1 cellular context compared by ENCODE assay signal in genomic region chr2:30165050-30165520, GRCh38.
TF ChIP-seq lines count a peak whose summit lies in the region.

No MANE protein-coding gene starts in this region.

TF ChIP-seq in HepG2, 621 proteins besides CTCF, POLR2A, EP300 and RAD21 (continued from another document and continues in another):
- TF ChIP-seq, protein P1, sequence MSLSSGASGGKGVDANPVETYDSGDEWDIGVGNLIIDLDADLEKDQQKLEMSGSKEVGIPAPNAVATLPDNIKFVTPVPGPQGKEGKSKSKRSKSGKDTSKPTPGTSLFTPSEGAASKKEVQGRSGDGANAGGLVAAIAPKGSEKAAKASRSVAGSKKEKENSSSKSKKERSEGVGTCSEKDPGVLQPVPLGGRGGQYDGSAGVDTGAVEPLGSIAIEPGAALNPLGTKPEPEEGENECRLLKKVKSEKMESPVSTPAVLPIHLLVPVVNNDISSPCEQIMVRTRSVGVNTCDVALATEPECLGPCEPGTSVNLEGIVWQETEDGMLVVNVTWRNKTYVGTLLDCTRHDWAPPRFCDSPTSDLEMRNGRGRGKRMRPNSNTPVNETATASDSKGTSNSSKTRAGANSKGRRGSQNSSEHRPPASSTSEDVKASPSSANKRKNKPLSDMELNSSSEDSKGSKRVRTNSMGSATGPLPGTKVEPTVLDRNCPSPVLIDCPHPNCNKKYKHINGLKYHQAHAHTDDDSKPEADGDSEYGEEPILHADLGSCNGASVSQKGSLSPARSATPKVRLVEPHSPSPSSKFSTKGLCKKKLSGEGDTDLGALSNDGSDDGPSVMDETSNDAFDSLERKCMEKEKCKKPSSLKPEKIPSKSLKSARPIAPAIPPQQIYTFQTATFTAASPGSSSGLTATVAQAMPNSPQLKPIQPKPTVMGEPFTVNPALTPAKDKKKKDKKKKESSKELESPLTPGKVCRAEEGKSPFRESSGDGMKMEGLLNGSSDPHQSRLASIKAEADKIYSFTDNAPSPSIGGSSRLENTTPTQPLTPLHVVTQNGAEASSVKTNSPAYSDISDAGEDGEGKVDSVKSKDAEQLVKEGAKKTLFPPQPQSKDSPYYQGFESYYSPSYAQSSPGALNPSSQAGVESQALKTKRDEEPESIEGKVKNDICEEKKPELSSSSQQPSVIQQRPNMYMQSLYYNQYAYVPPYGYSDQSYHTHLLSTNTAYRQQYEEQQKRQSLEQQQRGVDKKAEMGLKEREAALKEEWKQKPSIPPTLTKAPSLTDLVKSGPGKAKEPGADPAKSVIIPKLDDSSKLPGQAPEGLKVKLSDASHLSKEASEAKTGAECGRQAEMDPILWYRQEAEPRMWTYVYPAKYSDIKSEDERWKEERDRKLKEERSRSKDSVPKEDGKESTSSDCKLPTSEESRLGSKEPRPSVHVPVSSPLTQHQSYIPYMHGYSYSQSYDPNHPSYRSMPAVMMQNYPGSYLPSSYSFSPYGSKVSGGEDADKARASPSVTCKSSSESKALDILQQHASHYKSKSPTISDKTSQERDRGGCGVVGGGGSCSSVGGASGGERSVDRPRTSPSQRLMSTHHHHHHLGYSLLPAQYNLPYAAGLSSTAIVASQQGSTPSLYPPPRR (CRISPR knock-in tag; IDR thresholded peaks at IDR 0.05; ENCODE audit: borderline replicate concordance) = no peak
- TF ChIP-seq ZNF644 (CRISPR knock-in tag; IDR thresholded peaks at IDR 0.05; ENCODE audit: low read depth) (peak; percentile 66), PAX8 (CRISPR knock-in tag; IDR thresholded peaks at IDR 0.05; ENCODE audit: borderline replicate concordance) (no peak), ZBTB2 (CRISPR knock-in tag; IDR thresholded peaks at IDR 0.05; ENCODE audit: low read depth) (no peak), ZNF569 (CRISPR knock-in tag; IDR thresholded peaks at IDR 0.05; ENCODE audit: borderline replicate concordance) (no peak), ZNF382 (CRISPR knock-in tag; IDR thresholded peaks at IDR 0.05; ENCODE audit: borderline replicate concordance) (no peak), IRF2 (CRISPR knock-in tag; IDR thresholded peaks at IDR 0.05) (0 out of 2 replicates have a peak, but pooled peaks have one; percentile 39), ZSCAN12 (CRISPR knock-in tag; IDR thresholded peaks at IDR 0.05) (no peak), SMC3 (IDR thresholded peaks at IDR 0.05; ENCODE audit: low read length) (peak; percentile 86), ZNF513 (CRISPR knock-in tag; conservative IDR thresholded peaks at IDR 0.05) (no peak), ZNF263 (CRISPR knock-in tag; IDR thresholded peaks at IDR 0.05) (no peak), ZNF703 (CRISPR knock-in tag; IDR thresholded peaks at IDR 0.05; ENCODE audit: borderline replicate concordance) (no peak), IRF1 (CRISPR knock-in tag; IDR thresholded peaks at IDR 0.05; ENCODE audit: low read depth) (no peak), SNAPC2 (CRISPR knock-in tag; IDR thresholded peaks at IDR 0.05) (no peak), NONO (IDR thresholded peaks at IDR 0.05) (no peak), NONO (CRISPR knock-in tag; conservative IDR thresholded peaks at IDR 0.05) (no peak), ZNF619 (CRISPR knock-in tag; IDR thresholded peaks at IDR 0.05) (no peak), ZFP82 (CRISPR knock-in tag; IDR thresholded peaks at IDR 0.05; ENCODE audit: borderline replicate concordance) (no peak), RFXAP (CRISPR knock-in tag; IDR thresholded peaks at IDR 0.05; ENCODE audit: borderline replicate concordance) (0 out of 2 replicates have a peak, but pooled peaks have one; percentile 32), ZNF713 (CRISPR knock-in tag; IDR thresholded peaks at IDR 0.05) (no peak), ZSCAN31 (CRISPR knock-in tag; IDR thresholded peaks at IDR 0.05; ENCODE audit: low read depth) (no peak), HINFP (CRISPR knock-in tag; IDR thresholded peaks at IDR 0.05; ENCODE audit: low read depth) (no peak), ZNF720 (CRISPR knock-in tag; IDR thresholded peaks at IDR 0.05) (no peak), GATAD2A (CRISPR knock-in tag; IDR thresholded peaks at IDR 0.05) (0 out of 2 replicates have a peak, but pooled peaks have one; percentile 30), ATF4 (CRISPR knock-in tag; IDR thresholded peaks at IDR 0.05) (peak in 1 of 2 experiments; percentile 94; a peak in 2 of 4 replicates), SAP130 (CRISPR knock-in tag; IDR thresholded peaks at IDR 0.05; ENCODE audit: low read depth) (peak; percentile 34; the same call in 1 of the 2 replicates), LCORL (IDR thresholded peaks at IDR 0.05) (no peak), LCORL (CRISPR knock-in tag; IDR thresholded peaks at IDR 0.05) (peak; percentile 52; the same call in 1 of the 2 replicates), MED8 (CRISPR knock-in tag; IDR thresholded peaks at IDR 0.05; ENCODE audit: insufficient replicate concordance) (no peak), NFATC3 (CRISPR knock-in tag; IDR thresholded peaks at IDR 0.05) (no peak), RFX5 (IDR thresholded peaks at IDR 0.05; ENCODE audit: low read depth, low read length) (no peak)
- TF ChIP-seq, protein P2, sequence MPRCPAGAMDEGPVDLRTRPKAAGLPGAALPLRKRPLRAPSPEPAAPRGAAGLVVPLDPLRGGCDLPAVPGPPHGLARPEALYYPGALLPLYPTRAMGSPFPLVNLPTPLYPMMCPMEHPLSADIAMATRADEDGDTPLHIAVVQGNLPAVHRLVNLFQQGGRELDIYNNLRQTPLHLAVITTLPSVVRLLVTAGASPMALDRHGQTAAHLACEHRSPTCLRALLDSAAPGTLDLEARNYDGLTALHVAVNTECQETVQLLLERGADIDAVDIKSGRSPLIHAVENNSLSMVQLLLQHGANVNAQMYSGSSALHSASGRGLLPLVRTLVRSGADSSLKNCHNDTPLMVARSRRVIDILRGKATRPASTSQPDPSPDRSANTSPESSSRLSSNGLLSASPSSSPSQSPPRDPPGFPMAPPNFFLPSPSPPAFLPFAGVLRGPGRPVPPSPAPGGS (CRISPR knock-in tag; IDR thresholded peaks at IDR 0.05) = no peak
- TF ChIP-seq, protein P3, sequence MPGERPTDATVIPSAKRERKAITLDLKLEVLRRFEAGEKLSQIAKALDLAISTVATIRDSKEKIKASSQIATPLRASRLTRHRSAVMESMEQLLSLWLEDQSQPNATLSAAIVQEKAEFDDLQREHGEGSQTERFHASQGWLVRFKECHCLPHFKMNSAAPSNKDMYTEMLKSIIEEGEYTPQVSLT (CRISPR knock-in tag; IDR thresholded peaks at IDR 0.05; ENCODE audit: borderline replicate concordance, low read depth) = no peak
- TF ChIP-seq, protein P4, sequence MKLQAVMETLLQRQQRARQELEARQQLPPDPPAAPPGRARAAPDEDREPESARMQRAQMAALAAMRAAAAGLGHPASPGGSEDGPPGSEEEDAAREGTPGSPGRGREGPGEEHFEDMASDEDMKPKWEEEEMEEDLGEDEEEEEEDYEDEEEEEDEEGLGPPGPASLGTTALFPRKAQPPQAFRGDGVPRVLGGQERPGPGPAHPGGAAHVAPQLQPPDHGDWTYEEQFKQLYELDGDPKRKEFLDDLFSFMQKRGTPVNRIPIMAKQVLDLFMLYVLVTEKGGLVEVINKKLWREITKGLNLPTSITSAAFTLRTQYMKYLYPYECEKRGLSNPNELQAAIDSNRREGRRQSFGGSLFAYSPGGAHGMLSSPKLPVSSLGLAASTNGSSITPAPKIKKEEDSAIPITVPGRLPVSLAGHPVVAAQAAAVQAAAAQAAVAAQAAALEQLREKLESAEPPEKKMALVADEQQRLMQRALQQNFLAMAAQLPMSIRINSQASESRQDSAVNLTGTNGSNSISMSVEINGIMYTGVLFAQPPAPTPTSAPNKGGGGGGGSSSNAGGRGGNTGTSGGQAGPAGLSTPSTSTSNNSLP (IDR thresholded peaks at IDR 0.05; ENCODE audit: low read depth, low read length) = peak; percentile 79
- TF ChIP-seq, protein P5, sequence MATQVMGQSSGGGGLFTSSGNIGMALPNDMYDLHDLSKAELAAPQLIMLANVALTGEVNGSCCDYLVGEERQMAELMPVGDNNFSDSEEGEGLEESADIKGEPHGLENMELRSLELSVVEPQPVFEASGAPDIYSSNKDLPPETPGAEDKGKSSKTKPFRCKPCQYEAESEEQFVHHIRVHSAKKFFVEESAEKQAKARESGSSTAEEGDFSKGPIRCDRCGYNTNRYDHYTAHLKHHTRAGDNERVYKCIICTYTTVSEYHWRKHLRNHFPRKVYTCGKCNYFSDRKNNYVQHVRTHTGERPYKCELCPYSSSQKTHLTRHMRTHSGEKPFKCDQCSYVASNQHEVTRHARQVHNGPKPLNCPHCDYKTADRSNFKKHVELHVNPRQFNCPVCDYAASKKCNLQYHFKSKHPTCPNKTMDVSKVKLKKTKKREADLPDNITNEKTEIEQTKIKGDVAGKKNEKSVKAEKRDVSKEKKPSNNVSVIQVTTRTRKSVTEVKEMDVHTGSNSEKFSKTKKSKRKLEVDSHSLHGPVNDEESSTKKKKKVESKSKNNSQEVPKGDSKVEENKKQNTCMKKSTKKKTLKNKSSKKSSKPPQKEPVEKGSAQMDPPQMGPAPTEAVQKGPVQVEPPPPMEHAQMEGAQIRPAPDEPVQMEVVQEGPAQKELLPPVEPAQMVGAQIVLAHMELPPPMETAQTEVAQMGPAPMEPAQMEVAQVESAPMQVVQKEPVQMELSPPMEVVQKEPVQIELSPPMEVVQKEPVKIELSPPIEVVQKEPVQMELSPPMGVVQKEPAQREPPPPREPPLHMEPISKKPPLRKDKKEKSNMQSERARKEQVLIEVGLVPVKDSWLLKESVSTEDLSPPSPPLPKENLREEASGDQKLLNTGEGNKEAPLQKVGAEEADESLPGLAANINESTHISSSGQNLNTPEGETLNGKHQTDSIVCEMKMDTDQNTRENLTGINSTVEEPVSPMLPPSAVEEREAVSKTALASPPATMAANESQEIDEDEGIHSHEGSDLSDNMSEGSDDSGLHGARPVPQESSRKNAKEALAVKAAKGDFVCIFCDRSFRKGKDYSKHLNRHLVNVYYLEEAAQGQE (IDR thresholded peaks at IDR 0.05; ENCODE audit: borderline replicate concordance in 1 of 2, low read depth in 1 of 2, low read length in 2 of 2) = no peak
- TF ChIP-seq, protein P6, sequence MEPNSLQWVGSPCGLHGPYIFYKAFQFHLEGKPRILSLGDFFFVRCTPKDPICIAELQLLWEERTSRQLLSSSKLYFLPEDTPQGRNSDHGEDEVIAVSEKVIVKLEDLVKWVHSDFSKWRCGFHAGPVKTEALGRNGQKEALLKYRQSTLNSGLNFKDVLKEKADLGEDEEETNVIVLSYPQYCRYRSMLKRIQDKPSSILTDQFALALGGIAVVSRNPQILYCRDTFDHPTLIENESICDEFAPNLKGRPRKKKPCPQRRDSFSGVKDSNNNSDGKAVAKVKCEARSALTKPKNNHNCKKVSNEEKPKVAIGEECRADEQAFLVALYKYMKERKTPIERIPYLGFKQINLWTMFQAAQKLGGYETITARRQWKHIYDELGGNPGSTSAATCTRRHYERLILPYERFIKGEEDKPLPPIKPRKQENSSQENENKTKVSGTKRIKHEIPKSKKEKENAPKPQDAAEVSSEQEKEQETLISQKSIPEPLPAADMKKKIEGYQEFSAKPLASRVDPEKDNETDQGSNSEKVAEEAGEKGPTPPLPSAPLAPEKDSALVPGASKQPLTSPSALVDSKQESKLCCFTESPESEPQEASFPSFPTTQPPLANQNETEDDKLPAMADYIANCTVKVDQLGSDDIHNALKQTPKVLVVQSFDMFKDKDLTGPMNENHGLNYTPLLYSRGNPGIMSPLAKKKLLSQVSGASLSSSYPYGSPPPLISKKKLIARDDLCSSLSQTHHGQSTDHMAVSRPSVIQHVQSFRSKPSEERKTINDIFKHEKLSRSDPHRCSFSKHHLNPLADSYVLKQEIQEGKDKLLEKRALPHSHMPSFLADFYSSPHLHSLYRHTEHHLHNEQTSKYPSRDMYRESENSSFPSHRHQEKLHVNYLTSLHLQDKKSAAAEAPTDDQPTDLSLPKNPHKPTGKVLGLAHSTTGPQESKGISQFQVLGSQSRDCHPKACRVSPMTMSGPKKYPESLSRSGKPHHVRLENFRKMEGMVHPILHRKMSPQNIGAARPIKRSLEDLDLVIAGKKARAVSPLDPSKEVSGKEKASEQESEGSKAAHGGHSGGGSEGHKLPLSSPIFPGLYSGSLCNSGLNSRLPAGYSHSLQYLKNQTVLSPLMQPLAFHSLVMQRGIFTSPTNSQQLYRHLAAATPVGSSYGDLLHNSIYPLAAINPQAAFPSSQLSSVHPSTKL (CRISPR knock-in tag; IDR thresholded peaks at IDR 0.05) = peak; percentile 20; the same call in 1 of the 2 replicates
